In genomic region chr12:21940972-21941521, GRCh38 we compare ENCODE assay signal across 10 cellular contexts. TPM values are rescaled to one million over a fixed set of nuclear protein-coding genes. Genes with fewer than 3 reads are reported as not detected.
DNase-seq lines count a peak whose midpoint lies in the region; ATAC-seq, FAIRE-seq and TF ChIP-seq lines count a peak whose summit lies in the region.
"Had no signal": no experiment of that assay in that cellular context is flagged by ENCODE, and none has a peak within 500 bp of the region (broad histone marks: within the 10 kb centered on the region; RNA-seq: fewer than 3 reads in every experiment).

Gene ABCC9 (minus strand): TSS chr12:21941426. CDS start chr12:21936674, 4,752 bp downstream.

- H3K4me3 ChIP-seq in H1 (ENCODE audit: extremely low read depth in 1 of 4, insufficient read depth in 2 of 4, low read depth in 3 of 4, low read length in 4 of 4) (peak within 1 kb of the TSS; percentile 60 to 70 (median 65)), transverse colon (peak within 1 kb of the TSS; percentile 0 to 48 (median 27))

- peak within 1 kb of the TSS; percentile 96 for H2AFZ ChIP-seq in H1 (ENCODE audit: low read length)

- H3K4me1 ChIP-seq in H1 (replicated peaks in 1 of 4; ENCODE audit: control insufficient read depth in 3 of 4, insufficient read depth in 4 of 4, low read length in 3 of 4) (no peaks in the 10 kb centered on the region), transverse colon (peaks cover 0 to 13% (median 2%) of the 10 kb centered on the region in 4 donors)

- no peaks in the 10 kb centered on the region for H3K79me1 ChIP-seq in H1 (ENCODE audit: low read depth, low read length)

- TF ChIP-seq POLR2A in H1 (IDR thresholded peaks at IDR 0.05; ENCODE audit: control extremely low read depth in 1 of 2, low read depth in 2 of 2, low read length in 2 of 2) = no peak
- no peak for TF ChIP-seq POLR2A in transverse colon (IDR thresholded peaks at IDR 0.05)

- no peak within 1 kb of the TSS for H2AK5ac ChIP-seq in H1 (ENCODE audit: low read depth, low read length)

- intact Hi-C loops in transverse colon (cut with DNase I; ENCODE audit: low total_unique reads) = loop anchor here (2.0 kb wide), 2 partner anchors 46 to 168 kb away; no protein-coding TSS in a partner anchor

- H3K27me3 ChIP-seq in H1 (replicated peaks in 1 of 4; ENCODE audit: control insufficient read depth in 3 of 4, extremely low read depth in 1 of 4, insufficient read depth in 3 of 4, low read length in 3 of 4) (peaks cover 1 to 32% (median 26%) of the 10 kb centered on the region in 4 experiments), transverse colon (peaks cover 48% of the 10 kb centered on the region)

- no peak within 1 kb of the TSS for H2BK15ac ChIP-seq in H1 (ENCODE audit: low read length)

- H4K5ac ChIP-seq in H1 (ENCODE audit: insufficient read length, low read depth, low read length) = no peak within 1 kb of the TSS

- no peak for ATAC-seq in HG02798 (IDR thresholded peaks at IDR 0.05; ENCODE audit: poor library complexity, unreplicated experiment)

- H3K4me2 ChIP-seq in H1 (ENCODE audit: insufficient read depth in 1 of 2, low read depth in 2 of 2, low read length in 2 of 2) = peak within 1 kb of the TSS; percentile 92 to 95

- H3K18ac ChIP-seq in H1 (ENCODE audit: extremely low read depth, low read length) = no peak within 1 kb of the TSS

- DNase-seq in EH (ENCODE audit: low read depth) (peak; percentile 55), NCI-H524 (lab: John Stamatoyannopoulos, UW) (peak; percentile 76 to 89), H1 (ENCODE audit: low read depth in 1 of 2, low spot score in 2 of 2) (peak in 1 of 2 experiments; percentile 61), medulla oblongata (ENCODE audit: extremely low spot score) (peak; percentile 40), transverse colon (peak; percentile 13), OCI-M1 (lab: John Stamatoyannopoulos, UW) (no peak), NCI-H2196 treated with DMSO at 0.1 percent for 48 hours (lab: John Stamatoyannopoulos, UW; ENCODE audit: unreplicated experiment) (no peak)

- H3K14ac ChIP-seq in H1 (ENCODE audit: insufficient read length) = no peak within 1 kb of the TSS

- TF ChIP-seq CTCF in H1 (IDR thresholded peaks at IDR 0.05; ENCODE audit: control extremely low read depth in 1 of 3, insufficient read depth in 1 of 3, low read depth in 1 of 3, low read length in 3 of 3) (no peak), transverse colon (IDR thresholded peaks at IDR 0.05) (no peak)

- no peaks in the 10 kb centered on the region for H3K36me3 ChIP-seq in H1 (ENCODE audit: control insufficient read depth in 2 of 4, insufficient read depth in 4 of 4, low read length in 3 of 4)
- H3K36me3 ChIP-seq in transverse colon = no peaks in the 10 kb centered on the region

- H2BK5ac ChIP-seq in H1 (ENCODE audit: low read depth, low read length) = no peak within 1 kb of the TSS

- in situ Hi-C loops in transverse colon (cut with MboI; ENCODE audit: low pct_ligation_motif_present in 1 of 4, low pct_unique_long_range_greater_than_20kb in 1 of 4, low sequenced_read_pairs in 3 of 4) = no loop called here

- no peak within 1 kb of the TSS; a peak in 1 of 7 replicates for H3K9ac ChIP-seq in H1 (replicated peaks in 1 of 4; ENCODE audit: extremely low read depth in 1 of 4, low read depth in 3 of 4, low read length in 3 of 4)

- H4K20me1 ChIP-seq in H1 (replicated peaks in 1 of 2; ENCODE audit: control insufficient read depth in 1 of 2, insufficient read depth in 2 of 2, low read length in 2 of 2) = no peaks in the 10 kb centered on the region

- H3K23ac ChIP-seq in H1 (ENCODE audit: insufficient read length) = no peak within 1 kb of the TSS

- FAIRE-seq in H1 (lab: Jason Lieb, UNC) = no peak
- FAIRE-seq: endometrium had no signal

- H3K23me2 ChIP-seq in H1 (ENCODE audit: low read depth, low read length) = peaks cover 11% of the 10 kb centered on the region; the same call in 1 of the 2 replicates

- no peak for TF ChIP-seq RAD21 in H1 (IDR thresholded peaks at IDR 0.05 in 1 of 2, conservative IDR thresholded peaks at IDR 0.05 in 1 of 2; ENCODE audit: low read depth in 2 of 2, low read length in 2 of 2)

- no peaks in the 10 kb centered on the region for H3K9me3 ChIP-seq in H1 (ENCODE audit: insufficient read depth in 2 of 2, low read depth in 1 of 2, low read length in 1 of 2)
- no peaks in the 10 kb centered on the region for H3K9me3 ChIP-seq in transverse colon

- H2BK12ac ChIP-seq in H1 (ENCODE audit: low read depth, low read length) = no peak within 1 kb of the TSS

- H3K27ac ChIP-seq in H1 (ENCODE audit: low read depth, low read length) = no peak within 1 kb of the TSS
- peak within 1 kb of the TSS; percentile 62 to 83 (median 73) for H3K27ac ChIP-seq in transverse colon
- H3K27ac ChIP-seq: HL-60 had no signal

- no peak within 1 kb of the TSS for H3K56ac ChIP-seq in H1 (replicated peaks; ENCODE audit: insufficient read length, low read depth, low read length)

- POLR2A ChIA-PET in H1 (lab: Charles Lee; ENCODE audit: partially characterized antibody) = no interaction called here

- WGBS in H1 (ENCODE audit: extremely low coverage in 1 of 2, insufficient coverage in 1 of 2, insufficient read length in 1 of 2, insufficient replicate concordance in 2 of 2, low coverage in 1 of 2, low lambda C conversion rate in 2 of 2, missing lambda C conversion rate in 1 of 2), 2 experiments = 2% methylated on average over 35 of the region's 35 CpGs; no CpG with 5 or more reads in 1 of the 2 experiments
- 0 to 4% methylated on average over 6 to 35 of the region's 35 CpGs for WGBS in transverse colon (ENCODE audit: low coverage in 1 of 2), 2 donors

- CTCF ChIA-PET in H1 (lab: Charles Lee; ENCODE audit: partially characterized antibody) = interaction anchor here (0.5 to 2.6 kb wide), 4 partner anchors 17 to 80 kb away, joined by 3 to 11 read pairs (median 4); no protein-coding TSS in a partner anchor

- no peaks in the 10 kb centered on the region for H3K79me2 ChIP-seq in H1 (ENCODE audit: control insufficient read depth in 1 of 2, insufficient read depth in 2 of 2, low read length in 2 of 2)

- no peak within 1 kb of the TSS for H3K4ac ChIP-seq in H1 (replicated peaks; ENCODE audit: insufficient read length, low read depth, low read length)

- H2BK20ac ChIP-seq in H1 (ENCODE audit: low read length) = no peak within 1 kb of the TSS

- H4K8ac ChIP-seq in H1 (ENCODE audit: extremely low read depth, insufficient read depth, low read length) = no peak within 1 kb of the TSS

- TF ChIP-seq EP300 in H1 (IDR thresholded peaks at IDR 0.05; ENCODE audit: borderline replicate concordance in 1 of 2, low read depth in 2 of 2, low read length in 2 of 2) (no peak), transverse colon (IDR thresholded peaks at IDR 0.05; ENCODE audit: low read depth) (no peak)

- no peak within 1 kb of the TSS for H4K91ac ChIP-seq in H1 (replicated peaks; ENCODE audit: insufficient read length, low read length)

- H2BK120ac ChIP-seq in H1 (replicated peaks; ENCODE audit: low read depth, low read length) = no peak within 1 kb of the TSS

TF ChIP-seq in H1, 55 proteins besides CTCF, POLR2A, EP300 and RAD21 (continues in another document):
- TF ChIP-seq HDAC6 (IDR thresholded peaks at IDR 0.05; ENCODE audit: low read depth, low read length) = no peak
- no peak for TF ChIP-seq CHD2 (IDR thresholded peaks at IDR 0.05; ENCODE audit: low read length)
- no peak for TF ChIP-seq CREB1 (IDR thresholded peaks at IDR 0.05)
- no peak for TF ChIP-seq RXRA (IDR thresholded peaks at IDR 0.05; ENCODE audit: insufficient read depth, low read depth, low read length)
- no peak for TF ChIP-seq TAF7 (optimal IDR thresholded peaks at IDR 0.05; ENCODE audit: borderline replicate concordance, low read depth, low read length)
- TF ChIP-seq SIRT6 (IDR thresholded peaks at IDR 0.05; ENCODE audit: low read length) = no peak
- no peak for TF ChIP-seq ATF3 (IDR thresholded peaks at IDR 0.05; ENCODE audit: insufficient read depth, low read depth, low read length)
- TF ChIP-seq SUZ12 (IDR thresholded peaks at IDR 0.05; ENCODE audit: low read length) = peak; percentile 76
- no peak for TF ChIP-seq BACH1 (IDR thresholded peaks at IDR 0.05; ENCODE audit: low read length)
- TF ChIP-seq KDM5A (IDR thresholded peaks at IDR 0.05; ENCODE audit: low read length) = no peak
- no peak for TF ChIP-seq ASH2L (IDR thresholded peaks at IDR 0.05; ENCODE audit: low read length)
- no peak for TF ChIP-seq SP1 (IDR thresholded peaks at IDR 0.05; ENCODE audit: low read depth, low read length)
- no peak for TF ChIP-seq YY1 (IDR thresholded peaks at IDR 0.05; ENCODE audit: low read depth, low read length)
- no peak for TF ChIP-seq MAX (IDR thresholded peaks at IDR 0.05)
- no peak for TF ChIP-seq BRCA1 (IDR thresholded peaks at IDR 0.05; ENCODE audit: low read depth, low read length)
- no peak for TF ChIP-seq TEAD4 (IDR thresholded peaks at IDR 0.05; ENCODE audit: low read depth, low read length)

RNA-seq across cellular contexts. Expression of gene ABCC9, which starts in this region (rescaled TPM):
- not detected in 2 replicates for total RNA-seq in H1 (2021; fragmentation: NEBNext Ultra II Directional; extraction: Animal tissue kit (Norgen Biotek cat#: 25700))
- under 0.01 and 0.02 TPM in 2 replicates for polyA plus RNA-seq in H1 (2011; rRNA removed)
- polyA plus RNA-seq in H1 (2011; cell fraction: cytosol; rRNA removed) = not detected
- polyA plus RNA-seq in H1 (2011; cell fraction: nucleus; rRNA removed) = not detected
- polyA plus RNA-seq in H1 (2012, experiment 1 of 2) = 0.03 to 0.04 TPM (median 0.03 TPM) in 3 of 4 replicates, not detected in the other
- polyA plus RNA-seq in H1 (2012, experiment 2 of 2) = not detected
- 0.04 TPM for polyA plus RNA-seq in H1 (2013, experiment 1 of 2)
- polyA plus RNA-seq in H1 (2013, experiment 2 of 2) = 0.02 TPM
- 0.02 TPM in 1 of 2 replicates, not detected in the other for polyA minus RNA-seq in H1 (2011; rRNA and poly(A)+ RNA removed)
- polyA minus RNA-seq in H1 (2011; cell fraction: cytosol; rRNA and poly(A)+ RNA removed) = not detected
- polyA minus RNA-seq in H1 (2011; cell fraction: nucleus; rRNA and poly(A)+ RNA removed) = 0.10 TPM
- 10 to 100 TPM in 1 of 4 donors, 1 to 10 TPM in 3; 5.2 to 10.2 (median 8.0) TPM for total RNA-seq in transverse colon

Comparison
In these comparisons a context has a peak if more than half of its experiments do, and no peak if none do; other contexts are left out.
1. DNase-seq: peak in EH (single experiment), NCI-H524 (2 of 2), medulla oblongata (single experiment) and transverse colon (single experiment); none in OCI-M1 (single experiment) and NCI-H2196 treated with DMSO at 0.1 percent for 48 hours (single experiment).